Comparison of ENCODE assay signal across 1 cellular context in genomic region chr17:40564195-40564882, GRCh38.
A peak's percentile ranks its signal among the peaks of the same experiment; 100 is the strongest.
TF ChIP-seq lines count a peak whose summit lies in the region.

No MANE protein-coding gene starts in this region.

TF ChIP-seq in GM12878, 131 proteins besides CTCF, POLR2A, EP300 and RAD21 (continued from another document):
- TF ChIP-seq NKRF (conservative IDR thresholded peaks at IDR 0.05) (peak; percentile 39; the same call in 1 of the 2 replicates), ZBED1 (IDR thresholded peaks at IDR 0.05; ENCODE audit: borderline replicate concordance) (peak; percentile 71), RELB (IDR thresholded peaks at IDR 0.05; ENCODE audit: low read depth) (no peak), MEF2A (IDR thresholded peaks at IDR 0.05; ENCODE audit: insufficient read depth, low read depth, low read length) (no peak), LARP7 (IDR thresholded peaks at IDR 0.05) (0 out of 2 replicates have a peak, but pooled peaks have one; percentile 61), RB1 (IDR thresholded peaks at IDR 0.05; ENCODE audit: borderline replicate concordance) (no peak), ZNF207 (IDR thresholded peaks at IDR 0.05; ENCODE audit: borderline replicate concordance) (no peak), WRNIP1 (IDR thresholded peaks at IDR 0.05; ENCODE audit: borderline replicate concordance, low read depth, low read length) (peak; percentile 74; the same call in 1 of the 2 replicates)
TF ChIP-seq in GM12878: peak in this region for 17.
